13 cellular contexts compared by ENCODE assay signal in the genomic region with DNA sequence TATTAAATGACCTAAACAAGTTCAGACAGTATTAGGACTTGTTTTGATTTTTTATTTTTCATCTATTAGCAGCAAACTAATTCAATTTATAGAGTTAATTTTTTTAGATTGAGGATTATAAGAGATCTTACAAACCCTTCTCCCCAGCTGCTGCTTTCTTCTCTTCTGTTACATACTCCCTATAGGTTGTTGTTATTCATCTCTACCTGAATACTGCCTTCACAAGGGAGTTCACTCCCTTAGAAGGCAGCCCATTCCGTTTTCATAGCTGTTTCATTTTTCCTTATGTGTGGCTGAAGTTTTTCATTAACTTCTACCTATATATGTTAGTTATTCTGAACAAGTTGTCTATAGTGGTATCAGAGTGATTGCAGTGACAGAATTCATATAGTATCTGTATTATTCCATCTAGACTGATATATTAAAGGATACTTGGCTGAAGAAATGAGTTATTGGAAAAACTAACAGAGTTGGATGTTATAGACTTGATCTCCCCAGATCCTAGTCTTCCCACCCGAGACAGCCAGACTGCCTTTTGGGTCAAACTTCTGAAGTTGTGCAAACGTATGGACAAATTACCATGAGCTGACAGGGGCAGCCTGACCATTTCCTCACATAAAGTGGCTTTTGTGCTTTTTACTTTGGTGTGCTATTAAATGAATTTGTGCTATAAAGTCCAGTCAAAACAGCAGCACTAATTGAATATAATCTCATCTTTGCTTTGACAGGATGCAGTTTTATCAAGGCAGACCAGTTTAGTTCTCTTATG. TPM values are rescaled to one million over a fixed set of nuclear protein-coding genes. Genes with fewer than 3 reads are reported as not detected.
DNase-seq lines count a peak whose midpoint lies in the region; ATAC-seq and TF ChIP-seq lines count a peak whose summit lies in the region.
"Had no signal": no experiment of that assay in that cellular context is flagged by ENCODE, and none has a peak within 500 bp of the region (broad histone marks: within the 10 kb centered on the region; RNA-seq: fewer than 3 reads in every experiment).

No MANE protein-coding gene starts in this region.

- no peaks in the 10 kb centered on the region for H3K27me3 Mint-ChIP-seq in activated naive CD4-positive, alpha-beta T cell treated with anti-CD3 and anti-CD28 coated beads for 36 hours (ENCODE audit: low read depth)
- no peaks in the 10 kb centered on the region for H3K27me3 Mint-ChIP-seq in T-cell
- no peaks in the 10 kb centered on the region for H3K27me3 Mint-ChIP-seq in stimulated activated naive B cell treated with anti-CD40 and anti-IgM and Interleukin-4, amounts not matched to agents 10 μg/mL and 1 μg/mL and 100 μg/mL, for 72 hours

- peak overlapping the region; percentile 8 for H3K4me3 ChIP-seq in epithelial cell of proximal tubule (ENCODE audit: low read depth, low read length)
- H3K4me3 ChIP-seq: right atrium auricular region had no signal

- ATAC-seq in T-cell (replicated peaks in 1 of 4), result no peak
- ATAC-seq in stimulated activated naive B cell treated with anti-CD40 and anti-IgM and Interleukin-4, amounts not matched to agents 10 μg/mL and 1 μg/mL and 100 μg/mL, for 72 hours (replicated peaks), result no peak
- no peak for ATAC-seq in GM21737 (IDR thresholded peaks at IDR 0.05; ENCODE audit: unreplicated experiment)
- no peak for ATAC-seq in GM18502 (IDR thresholded peaks at IDR 0.05; ENCODE audit: poor library complexity, unreplicated experiment)

- peak overlapping the region; percentile 32 for H3K27ac Mint-ChIP-seq in activated naive CD4-positive, alpha-beta T cell treated with anti-CD3 and anti-CD28 coated beads for 36 hours
- peak overlapping the region; percentile 61 to 76 for H3K27ac Mint-ChIP-seq in T-cell
- H3K27ac Mint-ChIP-seq in stimulated activated naive B cell treated with anti-CD40 and anti-IgM and Interleukin-4, amounts not matched to agents 10 μg/mL and 1 μg/mL and 100 μg/mL, for 72 hours, result peak overlapping the region; percentile 39

- no peaks in the 10 kb centered on the region for H3K9me3 Mint-ChIP-seq in activated naive CD4-positive, alpha-beta T cell treated with anti-CD3 and anti-CD28 coated beads for 36 hours
- no peaks in the 10 kb centered on the region for H3K9me3 Mint-ChIP-seq in T-cell
- H3K9me3 Mint-ChIP-seq in stimulated activated naive B cell treated with anti-CD40 and anti-IgM and Interleukin-4, amounts not matched to agents 10 μg/mL and 1 μg/mL and 100 μg/mL, for 72 hours, result no peaks in the 10 kb centered on the region

- peaks cover 46% of the 10 kb centered on the region for H3K36me3 Mint-ChIP-seq in activated naive CD4-positive, alpha-beta T cell treated with anti-CD3 and anti-CD28 coated beads for 36 hours (ENCODE audit: low read depth)
- H3K36me3 Mint-ChIP-seq in T-cell, result peaks cover 9% of the 10 kb centered on the region
- peaks cover 13 to 26% of the 10 kb centered on the region in 2 donors for H3K36me3 Mint-ChIP-seq in stimulated activated naive B cell treated with anti-CD40 and anti-IgM and Interleukin-4, amounts not matched to agents 10 μg/mL and 1 μg/mL and 100 μg/mL, for 72 hours

- intact Hi-C loops in activated naive CD4-positive, alpha-beta T cell treated with anti-CD3 and anti-CD28 coated beads for 36 hours (cut with micrococcal nuclease), result loop anchor here (1.0 kb wide), 1 partner anchor 8 kb away; no protein-coding TSS in a partner anchor

- peaks cover 75% of the 10 kb centered on the region for H3K4me1 Mint-ChIP-seq in activated naive CD4-positive, alpha-beta T cell treated with anti-CD3 and anti-CD28 coated beads for 36 hours (ENCODE audit: low read depth)
- peaks cover 81 to 88% (median 82%) of the 10 kb centered on the region in 3 donors for H3K4me1 Mint-ChIP-seq in T-cell
- H3K4me1 Mint-ChIP-seq in stimulated activated naive B cell treated with anti-CD40 and anti-IgM and Interleukin-4, amounts not matched to agents 10 μg/mL and 1 μg/mL and 100 μg/mL, for 72 hours, result peaks cover 24 to 60% of the 10 kb centered on the region in 2 donors

- CTCF ChIA-PET in activated naive CD4-positive, alpha-beta T cell treated with anti-CD3 and anti-CD28 coated beads for 36 hours (lab: Charles Lee), result interaction anchor here (1.0 to 5.3 kb wide), 4 partner anchors 14 to 123 kb away, joined by 3 to 29 read pairs (median 6); no protein-coding TSS in a partner anchor
- CTCF ChIA-PET in T-cell (lab: Charles Lee), result interaction anchor here (0.5 to 1.8 kb wide), 3 partner anchors 7 to 39 kb away, joined by 3 to 7 read pairs (median 5); no protein-coding TSS in a partner anchor

- POLR2A ChIA-PET in T-cell (lab: Charles Lee), result interaction anchor here in 1 of 2 donors (0.8 to 1.4 kb wide), 6 partner anchors 7 to 125 kb away, joined by 3 to 10 read pairs (median 4); a partner anchor contains a TSS

- no peak overlapping the region for H3K4me3 Mint-ChIP-seq in activated naive CD4-positive, alpha-beta T cell treated with anti-CD3 and anti-CD28 coated beads for 36 hours
- H3K4me3 Mint-ChIP-seq in T-cell, result peak overlapping the region in 2 of 3 donors; percentile 45 to 51
- H3K4me3 Mint-ChIP-seq in stimulated activated naive B cell treated with anti-CD40 and anti-IgM and Interleukin-4, amounts not matched to agents 10 μg/mL and 1 μg/mL and 100 μg/mL, for 72 hours, result no peak overlapping the region

- TF ChIP-seq CTCF in epithelial cell of proximal tubule (conservative IDR thresholded peaks at IDR 0.05; ENCODE audit: low read depth, low read length), result no peak

- DNase-seq in activated naive CD4-positive, alpha-beta T cell treated with anti-CD3 and anti-CD28 coated beads for 36 hours, result no peak
- DNase-seq in activated naive CD4-positive, alpha-beta T cell (lab: John Stamatoyannopoulos, UW), result no peak
- DNase-seq in T-cell (no peak), epithelial cell of proximal tubule (ENCODE audit: low read depth) (no peak)
- no peak for DNase-seq in stimulated activated naive B cell treated with anti-CD40 and anti-IgM and Interleukin-4, amounts not matched to agents 10 μg/mL and 1 μg/mL and 100 μg/mL, for 72 hours
- DNase-seq in activated CD4-positive, CD25-positive, alpha-beta regulatory T cell (lab: John Stamatoyannopoulos, UW), result no peak
- DNase-seq: activated CD4-positive, alpha-beta T cell treated with anti-CD3 and anti-CD28 coated beads, Interleukin-2, amount 50 U/mL, for 48 hours; BE2C; NCI-H1105 treated with DMSO at 0.1 percent for 48 hours; trophoblast cell had no signal

RNA-seq across cellular contexts. Expression of a gene that starts 8.7 kb away (rescaled TPM):
- 100 to 1,000 TPM; 248 to 255 TPM for total RNA-seq in activated naive CD4-positive, alpha-beta T cell treated with anti-CD3 and anti-CD28 coated beads for 36 hours
- total RNA-seq in T-cell (100 to 1,000 TPM; 192 to 233 (median 209) TPM), epithelial cell of proximal tubule (123 and 246 TPM in 2 replicates)

Comparison
In these comparisons a context has a peak if more than half of its experiments do, and no peak if none do; other contexts are left out.
1. H3K4me3 Mint-ChIP-seq: peak in T-cell (2 of 3); none in activated naive CD4-positive, alpha-beta T cell treated with anti-CD3 and anti-CD28 coated beads for 36 hours (single experiment) and stimulated activated naive B cell treated with anti-CD40 and anti-IgM and Interleukin-4, amounts not matched to agents 10 μg/mL and 1 μg/mL and 100 μg/mL, for 72 hours (0 of 2).
2. Peak in every context shown above with its lines, with median percentiles within 50 percentile points of each other: H3K27ac Mint-ChIP-seq.